ENCODE assay signal across 8 cellular contexts in the genomic region with DNA sequence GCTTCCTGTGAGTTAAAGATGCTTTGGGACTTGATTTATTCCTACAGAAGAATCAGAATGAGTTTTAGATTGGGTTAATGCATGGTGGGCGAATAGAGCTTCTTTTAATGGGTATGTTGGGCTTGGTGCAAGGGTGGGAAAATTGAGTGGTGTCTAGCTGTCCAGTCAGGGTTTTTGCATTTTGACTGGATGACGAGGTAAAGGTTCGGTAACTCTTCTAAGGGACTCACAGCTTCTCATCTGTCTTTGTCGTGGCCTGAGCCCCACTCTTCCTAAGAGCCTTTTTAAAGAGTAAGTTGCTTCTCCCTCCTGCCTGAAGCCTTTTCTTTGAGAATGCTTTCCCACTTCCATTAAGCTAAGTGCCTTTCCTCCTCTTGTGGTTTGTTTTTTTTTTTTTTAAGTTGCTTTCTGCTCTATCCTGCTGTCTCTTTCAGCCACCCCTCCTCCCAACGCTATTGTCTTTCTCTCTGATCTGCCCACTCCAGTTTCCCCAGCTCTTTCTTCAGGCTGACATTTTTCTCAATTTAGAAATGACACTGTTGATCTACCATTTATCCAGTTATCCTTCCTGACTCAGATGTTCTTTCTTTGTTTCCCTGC. TPM values are rescaled to one million over a fixed set of nuclear protein-coding genes. Genes with fewer than 3 reads are reported as not detected.
DNase-seq lines count a peak whose midpoint lies in the region; ATAC-seq and TF ChIP-seq lines count a peak whose summit lies in the region.

No MANE protein-coding gene starts in this region.

- no peaks in the 10 kb centered on the region for H3K27me3 ChIP-seq in heart left ventricle

- 14 to 20% (median 18%) methylated on average over 5 of the region's 5 CpGs for WGBS in heart left ventricle, 4 donors
- 15% methylated on average over 5 of the region's 5 CpGs for WGBS in urinary bladder

- TF ChIP-seq CTCF in heart left ventricle (IDR thresholded peaks at IDR 0.05): no peak
- no peak for TF ChIP-seq CTCF in astrocyte of the cerebellum (IDR thresholded peaks at IDR 0.05; ENCODE audit: low read depth, low read length, missing control alignments)
- no peak for TF ChIP-seq CTCF in GM13976 (IDR thresholded peaks at IDR 0.05; ENCODE audit: borderline replicate concordance, control extremely low read depth, extremely low read depth, insufficient read depth, missing control alignments)

- ATAC-seq in heart left ventricle (no peak), memory B cell (ENCODE audit: low read depth) (no peak)

- H3K27ac ChIP-seq in heart left ventricle: peak overlapping the region in 11 of 12 donors; percentile 63 to 96 (median 89)
- H3K27ac ChIP-seq in urinary bladder (ENCODE audit: low read depth): no peak overlapping the region

- H3K27me3 Mint-ChIP-seq in memory B cell: no peaks in the 10 kb centered on the region

- peaks cover 28% of the 10 kb centered on the region for H3K4me1 Mint-ChIP-seq in memory B cell

- H3K36me3 ChIP-seq in heart left ventricle (peaks cover 0 to 28% (median 12%) of the 10 kb centered on the region in 9 donors), urinary bladder (ENCODE audit: insufficient read depth) (no peaks in the 10 kb centered on the region)

- H3K4me3 ChIP-seq in heart left ventricle (peak overlapping the region; percentile 71 to 97 (median 85)), astrocyte of the cerebellum (ENCODE audit: low read depth, low read length) (peak overlapping the region; percentile 96), urinary bladder (ENCODE audit: low read depth, low read length) (peak overlapping the region; percentile 91)

- TF ChIP-seq POLR2A in heart left ventricle (IDR thresholded peaks at IDR 0.05): no peak

- DNase-seq in heart left ventricle (no peak), cardiac septum (ENCODE audit: low spot score) (no peak), astrocyte of the cerebellum (ENCODE audit: low read depth) (no peak), memory B cell (ENCODE audit: low spot score in 2 of 2) (no peak), GM13976 (ENCODE audit: low spot score) (no peak), T1000 (lab: John Stamatoyannopoulos, UW) (no peak), UCSD-AML1 (lab: John Stamatoyannopoulos, UW; ENCODE audit: unreplicated experiment) (no peak)

- H3K27ac Mint-ChIP-seq in memory B cell: peak overlapping the region; percentile 84

- H3K9me3 Mint-ChIP-seq in memory B cell: no peaks in the 10 kb centered on the region

- intact Hi-C loops in heart left ventricle (cut with DNase I) (loop anchor here in 2 of 10 donors (5.0 to 10.0 kb wide), 2 partner anchors 72 to 220 kb away; a partner anchor contains a TSS), cardiac septum (cut with DNase I) (no loop called here)

- H3K9me3 ChIP-seq in heart left ventricle: no peaks in the 10 kb centered on the region

- H3K4me1 ChIP-seq in heart left ventricle: peaks cover 0 to 40% (median 27%) of the 10 kb centered on the region in 12 donors
- H3K4me1 ChIP-seq in urinary bladder (ENCODE audit: insufficient read depth): no peaks in the 10 kb centered on the region

- H3K4me3 Mint-ChIP-seq in memory B cell: peak overlapping the region; percentile 94

- H3K36me3 Mint-ChIP-seq in memory B cell: peaks cover 10% of the 10 kb centered on the region

- in situ Hi-C loops in astrocyte of the cerebellum (cut with HindIII; ENCODE audit: low sequenced_read_pairs): no loop called here
- in situ Hi-C loops in GM13976 (cut with MboI; ENCODE audit: low sequenced_read_pairs, unreplicated experiment): no loop called here

RNA-seq across cellular contexts. Expression of a gene that starts 1.1 kb away (rescaled TPM):
- total RNA-seq in heart left ventricle: 10 to 100 TPM; 41.0 to 55.4 (median 46.2) TPM
- polyA plus RNA-seq in heart left ventricle: 10 to 100 TPM; 22.9 to 35.1 TPM
- total RNA-seq in cardiac septum: 46.2 TPM
- total RNA-seq in urinary bladder: 29.3 TPM
- polyA plus RNA-seq in urinary bladder: 55.2 TPM

RNA-seq across cellular contexts. Expression of a gene that starts 19.8 kb away (rescaled TPM):
- total RNA-seq in heart left ventricle (under 1 TPM in 7 of 9 donors, not detected in 2; 0.19 to 0.91 (median 0.47) TPM), cardiac septum (not detected), urinary bladder (0.11 TPM)
- polyA plus RNA-seq in heart left ventricle (under 1 TPM; 0.29 to 0.42 TPM), urinary bladder (0.16 TPM)

RNA-seq across cellular contexts. Expression of a gene that starts 20.1 kb away (rescaled TPM):
- total RNA-seq in heart left ventricle (10 to 100 TPM in 4 of 9 donors, 1 to 10 TPM in 5; 3.3 to 25.0 (median 8.9) TPM), cardiac septum (3.6 TPM), urinary bladder (17.6 TPM)
- polyA plus RNA-seq in heart left ventricle (10 to 100 TPM; 10.3 to 16.3 TPM), urinary bladder (30.1 TPM)

RNA-seq across cellular contexts. Expression of a gene that starts 47.6 kb away (rescaled TPM):
- total RNA-seq in heart left ventricle (10 to 100 TPM in 1 of 9 donors, 1 to 10 TPM in 8; 3.8 to 11.6 (median 6.6) TPM), cardiac septum (10.5 TPM), urinary bladder (5.0 TPM)
- polyA plus RNA-seq in heart left ventricle (1 to 10 TPM; 3.8 to 6.6 TPM), urinary bladder (4.3 TPM)

RNA-seq across cellular contexts. Expression of a gene that starts 51.6 kb away (rescaled TPM):
- total RNA-seq in heart left ventricle (10 to 100 TPM in 7 of 9 donors, 1 to 10 TPM in 2; 6.1 to 24.1 (median 11.3) TPM), cardiac septum (14.4 TPM), urinary bladder (17.3 TPM)
- polyA plus RNA-seq in heart left ventricle (10 to 100 TPM in 1 of 2 donors, 1 to 10 TPM in 1; 8.0 to 16.3 TPM), urinary bladder (26.3 TPM)
